In genomic region chrX:48891402-48892288, GRCh38 we compare ENCODE assay signal across 8 cellular contexts. TPM values are rescaled to one million over a fixed set of nuclear protein-coding genes. Genes with fewer than 3 reads are reported as not detected.
DNase-seq lines count a peak whose midpoint lies in the region; ATAC-seq, FAIRE-seq and TF ChIP-seq lines count a peak whose summit lies in the region.

No MANE protein-coding gene starts in this region.

- DNase-seq in AG09309 (ENCODE audit: low read depth) (no peak), NCI-H345 treated with DMSO at 0.1 percent for 48 hours (lab: John Stamatoyannopoulos, UW; ENCODE audit: unreplicated experiment) (peak; percentile 65), coronary artery (ENCODE audit: low spot score) (peak; percentile 93), HepG2 (ENCODE audit: low spot score) (peak; percentile 76)
- peak; percentile 85 for DNase-seq in activated CD4-positive, alpha-beta T cell treated with anti-CD3 and anti-CD28 coated beads for 36 hours
- DNase-seq in stimulated activated CD4-positive, alpha-beta T cell treated with anti-CD3 and anti-CD28 coated beads, Interleukin-4, amount 100 ng/mL, for 1 hour: peak; percentile 73

- TF ChIP-seq RAD21 in HepG2 (CRISPR knock-in tag; IDR thresholded peaks at IDR 0.05): peak; percentile 54

- peak overlapping the region; percentile 79 for H3K4me3 Mint-ChIP-seq in activated CD4-positive, alpha-beta T cell treated with anti-CD3 and anti-CD28 coated beads for 36 hours

- H3K4me2 ChIP-seq in HepG2 (ENCODE audit: low read depth, low read length): peak overlapping the region; percentile 76

- TF ChIP-seq POLR2A in HepG2 (IDR thresholded peaks at IDR 0.05; ENCODE audit: insufficient read depth in 1 of 2, low read depth in 2 of 2, low read length in 2 of 2): no peak

- H3K79me2 ChIP-seq in HepG2 (ENCODE audit: insufficient read depth, low read length): peaks cover 11% of the 10 kb centered on the region

- peak overlapping the region; percentile 55 for H3K27ac Mint-ChIP-seq in activated CD4-positive, alpha-beta T cell treated with anti-CD3 and anti-CD28 coated beads for 36 hours

- H3K27me3 ChIP-seq in HepG2 (ENCODE audit: control insufficient read depth in 1 of 2, insufficient read depth in 2 of 2, low read length in 2 of 2): no peaks in the 10 kb centered on the region

- peaks cover 8% of the 10 kb centered on the region for H3K36me3 Mint-ChIP-seq in activated CD4-positive, alpha-beta T cell treated with anti-CD3 and anti-CD28 coated beads for 36 hours (ENCODE audit: low read depth)

- H3K4me3 ChIP-seq in AG09309 (ENCODE audit: control insufficient read depth, low read depth, low read length): peak overlapping the region; percentile 34
- H3K4me3 ChIP-seq in coronary artery: peak overlapping the region; percentile 75
- peak overlapping the region; percentile 45 to 69 (median 64); a peak in 5 of 6 replicates for H3K4me3 ChIP-seq in HepG2 (replicated peaks in 1 of 3; ENCODE audit: insufficient read depth in 1 of 3, low read depth in 2 of 3, low read length in 3 of 3)

- TF ChIP-seq EP300 in HepG2 (IDR thresholded peaks at IDR 0.05; ENCODE audit: low read depth in 2 of 2, low read length in 2 of 2): no peak
- no peak for TF ChIP-seq EP300 in HepG2 (CRISPR knock-in tag; IDR thresholded peaks at IDR 0.05; ENCODE audit: borderline replicate concordance)

- H3K4me1 Mint-ChIP-seq in activated CD4-positive, alpha-beta T cell treated with anti-CD3 and anti-CD28 coated beads for 36 hours: peaks cover 23% of the 10 kb centered on the region

- no peaks in the 10 kb centered on the region for H3K9me3 Mint-ChIP-seq in activated CD4-positive, alpha-beta T cell treated with anti-CD3 and anti-CD28 coated beads for 36 hours (ENCODE audit: low read depth)

- intact Hi-C loops in activated CD4-positive, alpha-beta T cell treated with anti-CD3 and anti-CD28 coated beads for 36 hours (cut with DNase I, micrococcal nuclease): loop anchor here (1.0 to 10.0 kb wide), 9 partner anchors 47 to 244 kb away; partner anchors contain the start of genes GRIPAP1 (in 1 of the 2) and TFE3 (in 1 of the 2)
- intact Hi-C loops in HepG2 (cut with micrococcal nuclease; ENCODE audit: unreplicated experiment): no loop called here

- in situ Hi-C loops in HepG2 (cut with HindIII; ENCODE audit: extremely low pct_ligation_motif_present, low pct_unique_long_range_greater_than_20kb): no loop called here

- no peaks in the 10 kb centered on the region for H3K27me3 Mint-ChIP-seq in activated CD4-positive, alpha-beta T cell treated with anti-CD3 and anti-CD28 coated beads for 36 hours

- H3K4me1 ChIP-seq in HepG2 (ENCODE audit: insufficient read depth, low read length): peaks cover 28% of the 10 kb centered on the region

- no peak overlapping the region for H2AFZ ChIP-seq in HepG2 (ENCODE audit: low read length)

- POLR2A ChIA-PET in activated CD4-positive, alpha-beta T cell treated with anti-CD3 and anti-CD28 coated beads for 36 hours (lab: Charles Lee): interaction anchor here (0.7 to 1.4 kb wide), 4 partner anchors 20 to 47 kb away, joined by 3 to 6 read pairs (median 4); partner anchors contain the start of gene SLC35A2
- POLR2A ChIA-PET in HepG2 (lab: Yijun Ruan, JAX): interaction anchor here (0.5 to 2.1 kb wide), 8 partner anchors 12 to 316 kb away, joined by 3 to 11 read pairs (median 5); partner anchors contain the start of genes HDAC6 and SLC35A2

- no CpG with 5 or more reads among the region's 68 CpGs for WGBS in HepG2 (ENCODE audit: low lambda C conversion rate)

- peaks cover 0 to 6% of the 10 kb centered on the region in 2 experiments; a peak in 1 of 5 replicates for H3K36me3 ChIP-seq in HepG2 (replicated peaks in 1 of 2; ENCODE audit: control insufficient read depth in 1 of 2, insufficient read depth in 2 of 2, low read length in 2 of 2)

- no peaks in the 10 kb centered on the region; the same call in 1 of the 2 replicates for H4K20me1 ChIP-seq in HepG2 (ENCODE audit: insufficient read depth, low read length)

- peak; percentile 82 for FAIRE-seq in HepG2 (lab: Jason Lieb, UNC)

- H3K9ac ChIP-seq in HepG2 (ENCODE audit: insufficient read depth, low read depth, low read length): peak overlapping the region; percentile 43; the same call in 1 of the 2 replicates

- CTCF ChIA-PET in activated CD4-positive, alpha-beta T cell treated with anti-CD3 and anti-CD28 coated beads for 36 hours (lab: Charles Lee): interaction anchor here (0.5 to 1.9 kb wide), 8 partner anchors 20 to 139 kb away, joined by 3 to 8 read pairs (median 3); partner anchors contain the start of gene SLC35A2
- CTCF ChIA-PET in HepG2 (lab: Yijun Ruan, JAX; ENCODE audit: low intra/inter-chr PET ratio, low total read pairs): no interaction called here

- H3K27ac ChIP-seq in coronary artery (peak overlapping the region; percentile 67 to 84), HepG2 (ENCODE audit: extremely low read length, insufficient read depth, low read length) (peak overlapping the region; percentile 56)

- TF ChIP-seq CTCF in AG09309 (IDR thresholded peaks at IDR 0.05; ENCODE audit: control insufficient read depth, insufficient read depth, low read depth, low read length, missing control alignments): peak; percentile 53
- no peak for TF ChIP-seq CTCF in coronary artery (IDR thresholded peaks at IDR 0.05)
- TF ChIP-seq CTCF in HepG2 (CRISPR knock-in tag; IDR thresholded peaks at IDR 0.05): peak; percentile 83

- H3K9me3 ChIP-seq in HepG2 (ENCODE audit: low read length): no peaks in the 10 kb centered on the region

- ATAC-seq in GM18907 (IDR thresholded peaks at IDR 0.05; ENCODE audit: unreplicated experiment): peak; percentile 78
- peak; percentile 80 for ATAC-seq in HG03175 (IDR thresholded peaks at IDR 0.05; ENCODE audit: unreplicated experiment)
- ATAC-seq in activated CD4-positive, alpha-beta T cell treated with anti-CD3 and anti-CD28 coated beads for 36 hours: peak; percentile 92
- peak; percentile 91 for ATAC-seq in HepG2

- no TSS peak for BruUV-seq in HepG2 (replicated peaks; lab: Mats Ljungman, UMichigan)

RNA-seq across cellular contexts. Expression of gene TIMM17B, which starts 5.9 kb away (rescaled TPM):
- total RNA-seq in activated CD4-positive, alpha-beta T cell treated with anti-CD3 and anti-CD28 coated beads for 36 hours: 10 to 100 TPM; 54.2 to 58.9 TPM
- 53.4 and 56.0 TPM in 2 replicates for total RNA-seq in HepG2 (2016; rRNA removed; fragmentation: Illumina TruSeq; extraction: Trizol)
- total RNA-seq in HepG2 (2016; cell fraction: cytosol; rRNA removed; fragmentation: Illumina TruSeq; extraction: Trizol; ENCODE audit: low read depth): 16.1 and 16.6 TPM in 2 replicates
- total RNA-seq in HepG2 (2016; cell fraction: insoluble cytoplasmic fraction; rRNA removed; fragmentation: Illumina TruSeq; extraction: Trizol): 59.1 and 59.6 TPM in 2 replicates
- 21.0 and 25.1 TPM in 2 replicates for total RNA-seq in HepG2 (2016; cell fraction: membrane; rRNA removed; fragmentation: Illumina TruSeq; extraction: Trizol)
- 35.5 and 35.9 TPM in 2 replicates for total RNA-seq in HepG2 (2016; cell fraction: nucleus; rRNA removed; fragmentation: Illumina TruSeq; extraction: Trizol)
- polyA plus RNA-seq in HepG2 (2011; rRNA removed): 69.1 and 72.5 TPM in 2 replicates
- polyA plus RNA-seq in HepG2 (2011; cell fraction: cytosol; rRNA removed): 74.6 and 124 TPM in 2 replicates
- 52.8 and 64.5 TPM in 2 replicates for polyA plus RNA-seq in HepG2 (2011; cell fraction: nucleus; rRNA removed)
- polyA plus RNA-seq in HepG2 (2012): 50.1 and 56.0 TPM in 2 replicates
- polyA plus RNA-seq in HepG2 (2016; cell fraction: cytosol; fragmentation: Illumina TruSeq; extraction: Trizol; ENCODE audit: low read depth): 18.8 and 21.5 TPM in 2 replicates
- polyA plus RNA-seq in HepG2 (2016; cell fraction: insoluble cytoplasmic fraction; fragmentation: Illumina TruSeq; extraction: Trizol; ENCODE audit: low read depth): 63.6 and 70.0 TPM in 2 replicates
- polyA plus RNA-seq in HepG2 (2016; cell fraction: membrane; fragmentation: Illumina TruSeq; extraction: Trizol; ENCODE audit: low read depth): 22.7 and 26.6 TPM in 2 replicates
- 67.0 and 69.3 TPM in 2 replicates for polyA plus RNA-seq in HepG2 (2016; cell fraction: nucleus; fragmentation: Illumina TruSeq; extraction: Trizol; ENCODE audit: insufficient read depth, low read depth)
- polyA minus RNA-seq in HepG2 (2011; rRNA and poly(A)+ RNA removed; ENCODE audit: low replicate concordance): 67.5 and 136 TPM in 2 replicates
- polyA minus RNA-seq in HepG2 (2011; cell fraction: cytosol; rRNA and poly(A)+ RNA removed): 20.0 and 25.0 TPM in 2 replicates
- polyA minus RNA-seq in HepG2 (2011; cell fraction: nucleus; rRNA and poly(A)+ RNA removed): 11.8 and 14.9 TPM in 2 replicates

RNA-seq across cellular contexts. Expression of gene PQBP1, which starts 6.1 kb away (rescaled TPM):
- 10 to 100 TPM; 73.4 to 75.3 TPM for total RNA-seq in activated CD4-positive, alpha-beta T cell treated with anti-CD3 and anti-CD28 coated beads for 36 hours
- 80.9 and 99.4 TPM in 2 replicates for total RNA-seq in HepG2 (2016; rRNA removed; fragmentation: Illumina TruSeq; extraction: Trizol)
- 33.5 and 34.4 TPM in 2 replicates for total RNA-seq in HepG2 (2016; cell fraction: cytosol; rRNA removed; fragmentation: Illumina TruSeq; extraction: Trizol; ENCODE audit: low read depth)
- total RNA-seq in HepG2 (2016; cell fraction: insoluble cytoplasmic fraction; rRNA removed; fragmentation: Illumina TruSeq; extraction: Trizol): 87.4 and 94.4 TPM in 2 replicates
- total RNA-seq in HepG2 (2016; cell fraction: membrane; rRNA removed; fragmentation: Illumina TruSeq; extraction: Trizol): 35.6 and 39.4 TPM in 2 replicates
- 40.0 and 41.7 TPM in 2 replicates for total RNA-seq in HepG2 (2016; cell fraction: nucleus; rRNA removed; fragmentation: Illumina TruSeq; extraction: Trizol)
- 58.1 and 66.9 TPM in 2 replicates for polyA plus RNA-seq in HepG2 (2011; rRNA removed)
- 77.0 and 80.0 TPM in 2 replicates for polyA plus RNA-seq in HepG2 (2011; cell fraction: cytosol; rRNA removed)
- polyA plus RNA-seq in HepG2 (2011; cell fraction: nucleus; rRNA removed): 123 and 131 TPM in 2 replicates
- polyA plus RNA-seq in HepG2 (2012): 72.0 and 77.4 TPM in 2 replicates
- polyA plus RNA-seq in HepG2 (2016; cell fraction: cytosol; fragmentation: Illumina TruSeq; extraction: Trizol; ENCODE audit: low read depth): 39.2 and 46.6 TPM in 2 replicates
- polyA plus RNA-seq in HepG2 (2016; cell fraction: insoluble cytoplasmic fraction; fragmentation: Illumina TruSeq; extraction: Trizol; ENCODE audit: low read depth): 111 and 112 TPM in 2 replicates
- polyA plus RNA-seq in HepG2 (2016; cell fraction: membrane; fragmentation: Illumina TruSeq; extraction: Trizol; ENCODE audit: low read depth): 42.4 and 43.0 TPM in 2 replicates
- 101 and 103 TPM in 2 replicates for polyA plus RNA-seq in HepG2 (2016; cell fraction: nucleus; fragmentation: Illumina TruSeq; extraction: Trizol; ENCODE audit: insufficient read depth, low read depth)
- 33.5 and 103 TPM in 2 replicates for polyA minus RNA-seq in HepG2 (2011; rRNA and poly(A)+ RNA removed; ENCODE audit: low replicate concordance)
- 32.2 and 41.4 TPM in 2 replicates for polyA minus RNA-seq in HepG2 (2011; cell fraction: cytosol; rRNA and poly(A)+ RNA removed)
- polyA minus RNA-seq in HepG2 (2011; cell fraction: nucleus; rRNA and poly(A)+ RNA removed): 23.3 and 26.7 TPM in 2 replicates

RNA-seq across cellular contexts. Expression of gene SLC35A2, which starts 19.8 kb away (rescaled TPM):
- total RNA-seq in activated CD4-positive, alpha-beta T cell treated with anti-CD3 and anti-CD28 coated beads for 36 hours: 10 to 100 TPM; 19.7 to 20.3 TPM
- total RNA-seq in HepG2 (2016; rRNA removed; fragmentation: Illumina TruSeq; extraction: Trizol): 17.2 and 32.1 TPM in 2 replicates
- total RNA-seq in HepG2 (2016; cell fraction: cytosol; rRNA removed; fragmentation: Illumina TruSeq; extraction: Trizol; ENCODE audit: low read depth): 5.6 and 5.8 TPM in 2 replicates
- 13.8 and 35.7 TPM in 2 replicates for total RNA-seq in HepG2 (2016; cell fraction: insoluble cytoplasmic fraction; rRNA removed; fragmentation: Illumina TruSeq; extraction: Trizol)
- total RNA-seq in HepG2 (2016; cell fraction: membrane; rRNA removed; fragmentation: Illumina TruSeq; extraction: Trizol): 12.4 and 13.9 TPM in 2 replicates
- total RNA-seq in HepG2 (2016; cell fraction: nucleus; rRNA removed; fragmentation: Illumina TruSeq; extraction: Trizol): 24.9 and 30.9 TPM in 2 replicates
- polyA plus RNA-seq in HepG2 (2011; rRNA removed): 40.8 and 46.4 TPM in 2 replicates
- 41.7 and 48.0 TPM in 2 replicates for polyA plus RNA-seq in HepG2 (2011; cell fraction: cytosol; rRNA removed)
- 31.2 and 31.5 TPM in 2 replicates for polyA plus RNA-seq in HepG2 (2011; cell fraction: nucleus; rRNA removed)
- 16.3 and 18.8 TPM in 2 replicates for polyA plus RNA-seq in HepG2 (2012)
- polyA plus RNA-seq in HepG2 (2016; cell fraction: cytosol; fragmentation: Illumina TruSeq; extraction: Trizol; ENCODE audit: low read depth): 6.8 and 8.5 TPM in 2 replicates
- 20.0 and 23.2 TPM in 2 replicates for polyA plus RNA-seq in HepG2 (2016; cell fraction: insoluble cytoplasmic fraction; fragmentation: Illumina TruSeq; extraction: Trizol; ENCODE audit: low read depth)
- polyA plus RNA-seq in HepG2 (2016; cell fraction: membrane; fragmentation: Illumina TruSeq; extraction: Trizol; ENCODE audit: low read depth): 12.9 and 13.5 TPM in 2 replicates
- 57.8 and 62.5 TPM in 2 replicates for polyA plus RNA-seq in HepG2 (2016; cell fraction: nucleus; fragmentation: Illumina TruSeq; extraction: Trizol; ENCODE audit: insufficient read depth, low read depth)
- polyA minus RNA-seq in HepG2 (2011; rRNA and poly(A)+ RNA removed; ENCODE audit: low replicate concordance): 110 and 137 TPM in 2 replicates
- polyA minus RNA-seq in HepG2 (2011; cell fraction: cytosol; rRNA and poly(A)+ RNA removed): 25.2 and 26.9 TPM in 2 replicates
- polyA minus RNA-seq in HepG2 (2011; cell fraction: nucleus; rRNA and poly(A)+ RNA removed): 9.3 and 12.1 TPM in 2 replicates

RNA-seq across cellular contexts. Expression of gene PIM2, which starts 27.2 kb away (rescaled TPM):
- 100 to 1,000 TPM; 320 TPM for total RNA-seq in activated CD4-positive, alpha-beta T cell treated with anti-CD3 and anti-CD28 coated beads for 36 hours
- total RNA-seq in HepG2 (2016; rRNA removed; fragmentation: Illumina TruSeq; extraction: Trizol): 13.0 and 14.4 TPM in 2 replicates
- total RNA-seq in HepG2 (2016; cell fraction: cytosol; rRNA removed; fragmentation: Illumina TruSeq; extraction: Trizol; ENCODE audit: low read depth): 1.7 and 2.6 TPM in 2 replicates
- total RNA-seq in HepG2 (2016; cell fraction: insoluble cytoplasmic fraction; rRNA removed; fragmentation: Illumina TruSeq; extraction: Trizol): 11.9 and 13.2 TPM in 2 replicates
- total RNA-seq in HepG2 (2016; cell fraction: membrane; rRNA removed; fragmentation: Illumina TruSeq; extraction: Trizol): 5.9 and 6.5 TPM in 2 replicates
- 7.9 and 8.0 TPM in 2 replicates for total RNA-seq in HepG2 (2016; cell fraction: nucleus; rRNA removed; fragmentation: Illumina TruSeq; extraction: Trizol)
- polyA plus RNA-seq in HepG2 (2011; rRNA removed): 15.8 and 17.4 TPM in 2 replicates
- polyA plus RNA-seq in HepG2 (2011; cell fraction: cytosol; rRNA removed): 10.3 and 10.6 TPM in 2 replicates
- polyA plus RNA-seq in HepG2 (2011; cell fraction: nucleus; rRNA removed): 14.3 and 17.5 TPM in 2 replicates
- 10.1 and 10.6 TPM in 2 replicates for polyA plus RNA-seq in HepG2 (2012)
- polyA plus RNA-seq in HepG2 (2016; cell fraction: cytosol; fragmentation: Illumina TruSeq; extraction: Trizol; ENCODE audit: low read depth): 1.1 TPM in 2 replicates
- 14.0 and 15.2 TPM in 2 replicates for polyA plus RNA-seq in HepG2 (2016; cell fraction: insoluble cytoplasmic fraction; fragmentation: Illumina TruSeq; extraction: Trizol; ENCODE audit: low read depth)
- polyA plus RNA-seq in HepG2 (2016; cell fraction: membrane; fragmentation: Illumina TruSeq; extraction: Trizol; ENCODE audit: low read depth): 3.5 and 4.0 TPM in 2 replicates
- 11.4 and 16.3 TPM in 2 replicates for polyA plus RNA-seq in HepG2 (2016; cell fraction: nucleus; fragmentation: Illumina TruSeq; extraction: Trizol; ENCODE audit: insufficient read depth, low read depth)
- 17.3 and 37.4 TPM in 2 replicates for polyA minus RNA-seq in HepG2 (2011; rRNA and poly(A)+ RNA removed; ENCODE audit: low replicate concordance)
- 4.9 and 5.8 TPM in 2 replicates for polyA minus RNA-seq in HepG2 (2011; cell fraction: cytosol; rRNA and poly(A)+ RNA removed)
- 8.5 and 10.9 TPM in 2 replicates for polyA minus RNA-seq in HepG2 (2011; cell fraction: nucleus; rRNA and poly(A)+ RNA removed)

RNA-seq across cellular contexts. Expression of gene PCSK1N, which starts 56.2 kb away (rescaled TPM):
- 1 to 10 TPM; 1.3 TPM for total RNA-seq in activated CD4-positive, alpha-beta T cell treated with anti-CD3 and anti-CD28 coated beads for 36 hours
- total RNA-seq in HepG2 (2016; rRNA removed; fragmentation: Illumina TruSeq; extraction: Trizol): 5.1 and 14.0 TPM in 2 replicates
- total RNA-seq in HepG2 (2016; cell fraction: cytosol; rRNA removed; fragmentation: Illumina TruSeq; extraction: Trizol; ENCODE audit: low read depth): 9.8 and 14.0 TPM in 2 replicates
- 5.1 and 12.9 TPM in 2 replicates for total RNA-seq in HepG2 (2016; cell fraction: insoluble cytoplasmic fraction; rRNA removed; fragmentation: Illumina TruSeq; extraction: Trizol)
- total RNA-seq in HepG2 (2016; cell fraction: membrane; rRNA removed; fragmentation: Illumina TruSeq; extraction: Trizol): 11.6 and 20.7 TPM in 2 replicates
- total RNA-seq in HepG2 (2016; cell fraction: nucleus; rRNA removed; fragmentation: Illumina TruSeq; extraction: Trizol): 7.8 and 8.8 TPM in 2 replicates
- 4.5 and 7.0 TPM in 2 replicates for polyA plus RNA-seq in HepG2 (2011; rRNA removed)
- 6.0 and 18.5 TPM in 2 replicates for polyA plus RNA-seq in HepG2 (2011; cell fraction: cytosol; rRNA removed)
- 17.9 and 18.7 TPM in 2 replicates for polyA plus RNA-seq in HepG2 (2011; cell fraction: nucleus; rRNA removed)
- 16.8 and 23.0 TPM in 2 replicates for polyA plus RNA-seq in HepG2 (2012)
- polyA plus RNA-seq in HepG2 (2016; cell fraction: cytosol; fragmentation: Illumina TruSeq; extraction: Trizol; ENCODE audit: low read depth): 28.6 and 33.0 TPM in 2 replicates
- polyA plus RNA-seq in HepG2 (2016; cell fraction: insoluble cytoplasmic fraction; fragmentation: Illumina TruSeq; extraction: Trizol; ENCODE audit: low read depth): 9.6 and 13.5 TPM in 2 replicates
- 20.8 and 24.6 TPM in 2 replicates for polyA plus RNA-seq in HepG2 (2016; cell fraction: membrane; fragmentation: Illumina TruSeq; extraction: Trizol; ENCODE audit: low read depth)
- 36.2 and 42.3 TPM in 2 replicates for polyA plus RNA-seq in HepG2 (2016; cell fraction: nucleus; fragmentation: Illumina TruSeq; extraction: Trizol; ENCODE audit: insufficient read depth, low read depth)
- 5.6 TPM in 1 of 2 replicates, not detected in the other for polyA minus RNA-seq in HepG2 (2011; rRNA and poly(A)+ RNA removed; ENCODE audit: low replicate concordance)
- 9.4 and 13.6 TPM in 2 replicates for polyA minus RNA-seq in HepG2 (2011; cell fraction: cytosol; rRNA and poly(A)+ RNA removed)
- 2.9 and 4.1 TPM in 2 replicates for polyA minus RNA-seq in HepG2 (2011; cell fraction: nucleus; rRNA and poly(A)+ RNA removed)
